ENCODE assay signal across 1 cellular context in the genomic region with DNA sequence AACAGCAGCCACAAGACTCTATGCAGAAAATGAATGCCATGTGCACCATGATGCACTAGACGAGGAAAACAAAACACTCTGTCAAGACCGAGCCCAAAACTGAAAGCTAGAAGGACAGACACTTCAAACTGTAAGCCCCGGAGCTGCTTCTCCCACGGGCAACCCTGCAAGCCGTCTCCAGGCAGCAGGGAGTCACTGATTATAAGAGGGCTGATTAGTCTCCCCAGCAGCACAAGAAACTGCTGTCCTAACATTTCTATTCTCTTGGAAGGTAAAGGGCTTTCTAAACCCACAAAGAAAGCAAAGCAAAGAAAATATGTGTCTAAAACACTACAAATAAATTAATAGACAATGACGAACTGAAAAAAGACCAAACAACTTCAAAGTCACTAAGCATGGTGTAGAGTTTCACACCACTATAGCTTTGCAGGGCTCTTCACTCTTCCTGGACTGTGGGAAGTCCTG.
TF ChIP-seq lines count a peak whose summit lies in the region.

No MANE protein-coding gene starts in this region.

TF ChIP-seq in SK-N-SH treated with all-trans-retinoic acid at 6 μM for 48 hours, 23 proteins besides CTCF, POLR2A, EP300 and RAD21 (continued from another document):
- TF ChIP-seq ZC3H10 (CRISPR knock-in tag; IDR thresholded peaks at IDR 0.05) (no peak), TCF4 (CRISPR knock-in tag; IDR thresholded peaks at IDR 0.05; ENCODE audit: borderline replicate concordance) (no peak), ARNTL (CRISPR knock-in tag; IDR thresholded peaks at IDR 0.05; ENCODE audit: borderline replicate concordance, low read depth) (no peak), SNAI2 (CRISPR knock-in tag; IDR thresholded peaks at IDR 0.05) (no peak), ZFP30 (CRISPR knock-in tag; IDR thresholded peaks at IDR 0.05) (no peak), CSDC2 (CRISPR knock-in tag; IDR thresholded peaks at IDR 0.05) (no peak), RARB (CRISPR knock-in tag; IDR thresholded peaks at IDR 0.05) (no peak), OSR1 (CRISPR knock-in tag; IDR thresholded peaks at IDR 0.05) (no peak)
